12 cellular contexts compared by ENCODE assay signal in the genomic region with DNA sequence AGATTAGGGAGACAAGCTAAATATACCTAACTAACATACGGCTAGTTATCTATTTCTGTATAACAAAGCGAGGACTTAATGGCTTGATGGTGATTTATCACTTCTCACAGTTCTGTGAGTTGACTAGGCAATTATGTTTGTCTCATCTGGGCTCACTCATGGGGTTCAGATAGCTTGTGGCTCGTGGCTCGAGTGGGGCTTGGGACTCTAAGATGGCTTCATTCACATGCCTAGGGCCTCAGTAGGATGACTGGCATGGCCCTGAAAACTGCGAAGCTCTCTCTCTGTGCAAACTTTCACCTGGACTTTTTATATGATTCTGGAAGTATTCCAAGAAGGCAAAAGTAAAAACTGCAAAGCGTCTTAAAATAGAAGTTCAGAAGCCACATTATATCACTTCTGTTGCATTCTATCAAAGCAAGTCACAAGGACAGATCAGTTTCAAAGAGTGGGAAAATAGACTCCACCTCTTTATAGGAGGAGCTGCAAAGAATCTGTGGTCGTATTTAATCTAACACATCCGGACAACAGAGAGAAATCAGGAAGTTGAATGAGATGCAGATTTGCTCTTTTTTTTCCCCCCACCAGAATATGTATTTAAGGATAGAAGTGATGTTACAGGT.
DNase-seq lines count a peak whose midpoint lies in the region; ATAC-seq and TF ChIP-seq lines count a peak whose summit lies in the region.
"Had no signal": no experiment of that assay in that cellular context is flagged by ENCODE, and none has a peak within 500 bp of the region (broad histone marks: within the 10 kb centered on the region; RNA-seq: fewer than 3 reads in every experiment).

No MANE protein-coding gene starts in this region.

- H3K4me1 Mint-ChIP-seq in activated naive CD4-positive, alpha-beta T cell treated with anti-CD3 and anti-CD28 coated beads, Interleukin-2, amount 50 U/mL, for 24 hours = peaks cover 97% of the 10 kb centered on the region
- H3K4me1 Mint-ChIP-seq in effector memory CD8-positive, alpha-beta T cell (ENCODE audit: low read depth in 2 of 2) = peaks cover 52 to 66% of the 10 kb centered on the region in 2 donors
- H3K4me1 Mint-ChIP-seq: endodermal cell had no signal

- no peaks in the 10 kb centered on the region; the same call in 1 of the 2 replicates for H3K36me3 ChIP-seq in RWPE2 (ENCODE audit: low read depth)

- ATAC-seq in RWPE2 (ENCODE audit: low read depth) (no peak), HG03139 (IDR thresholded peaks at IDR 0.05; ENCODE audit: unreplicated experiment) (no peak), GM18520 (IDR thresholded peaks at IDR 0.05; ENCODE audit: unreplicated experiment) (no peak)
- ATAC-seq in effector memory CD8-positive, alpha-beta T cell (replicated peaks) = peak; percentile 91
- ATAC-seq in stimulated activated naive CD8-positive, alpha-beta T cell treated with anti-CD3 and anti-CD28 coated beads, Interleukin-15, Interleukin-2, amounts not matched to agents 100 U/mL and 50 U/mL, for 24 hours = peak; percentile 57

- H3K27ac Mint-ChIP-seq in activated naive CD4-positive, alpha-beta T cell treated with anti-CD3 and anti-CD28 coated beads, Interleukin-2, amount 50 U/mL, for 24 hours = peak overlapping the region; percentile 98
- peak overlapping the region; percentile 46 to 82 for H3K27ac Mint-ChIP-seq in effector memory CD8-positive, alpha-beta T cell
- H3K27ac Mint-ChIP-seq: endodermal cell had no signal

- DNase-seq in activated naive CD4-positive, alpha-beta T cell treated with Interleukin-2 at 50 U/mL for 16 hours = no peak
- no peak for DNase-seq in RWPE2 (ENCODE audit: low spot score)
- DNase-seq in effector memory CD8-positive, alpha-beta T cell = no peak
- DNase-seq in stimulated activated naive CD8-positive, alpha-beta T cell treated with anti-CD3 and anti-CD28 coated beads, Interleukin-15, Interleukin-2, amounts not matched to agents 100 U/mL and 50 U/mL, for 24 hours = no peak
- no peak for DNase-seq in occipital lobe (lab: John Stamatoyannopoulos, UW)
- DNase-seq: activated gamma-delta T cell, endodermal cell, NCI-H526 had no signal

- TF ChIP-seq CTCF in RWPE2 (IDR thresholded peaks at IDR 0.05; ENCODE audit: poor library complexity, severe bottlenecking) = no peak

- no peaks in the 10 kb centered on the region for H3K27me3 Mint-ChIP-seq in activated naive CD4-positive, alpha-beta T cell treated with anti-CD3 and anti-CD28 coated beads, Interleukin-2, amount 50 U/mL, for 24 hours
- H3K27me3 Mint-ChIP-seq in effector memory CD8-positive, alpha-beta T cell = no peaks in the 10 kb centered on the region

- peaks cover 70% of the 10 kb centered on the region for H3K4me1 ChIP-seq in RWPE2 (ENCODE audit: insufficient read depth, poor library complexity, severe bottlenecking)

- H3K9me3 ChIP-seq in RWPE2 (ENCODE audit: severe bottlenecking) = no peaks in the 10 kb centered on the region

- H3K27me3 ChIP-seq in RWPE2 (ENCODE audit: insufficient read depth, poor library complexity, severe bottlenecking) = no peaks in the 10 kb centered on the region

- no peak overlapping the region for H3K4me3 ChIP-seq in RWPE2 (ENCODE audit: severe bottlenecking)
- H3K4me3 ChIP-seq: skin epidermis had no signal

- H3K9me3 Mint-ChIP-seq in activated naive CD4-positive, alpha-beta T cell treated with anti-CD3 and anti-CD28 coated beads, Interleukin-2, amount 50 U/mL, for 24 hours = no peaks in the 10 kb centered on the region
- no peaks in the 10 kb centered on the region for H3K9me3 Mint-ChIP-seq in effector memory CD8-positive, alpha-beta T cell
- H3K9me3 Mint-ChIP-seq: endodermal cell had no signal

- peak overlapping the region; percentile 69 for H3K27ac ChIP-seq in RWPE2 (ENCODE audit: poor library complexity, severe bottlenecking)

- peaks cover 6% of the 10 kb centered on the region for H3K36me3 Mint-ChIP-seq in activated naive CD4-positive, alpha-beta T cell treated with anti-CD3 and anti-CD28 coated beads, Interleukin-2, amount 50 U/mL, for 24 hours
- peaks cover 5% of the 10 kb centered on the region for H3K36me3 Mint-ChIP-seq in effector memory CD8-positive, alpha-beta T cell (ENCODE audit: insufficient read depth)

- peak overlapping the region; percentile 70 for H3K4me3 Mint-ChIP-seq in activated naive CD4-positive, alpha-beta T cell treated with anti-CD3 and anti-CD28 coated beads, Interleukin-2, amount 50 U/mL, for 24 hours
- peak overlapping the region; percentile 17 to 70 for H3K4me3 Mint-ChIP-seq in effector memory CD8-positive, alpha-beta T cell
- H3K4me3 Mint-ChIP-seq: endodermal cell had no signal

Comparison
In these comparisons a context has a peak if more than half of its experiments do, and no peak if none do; other contexts are left out.
1. ATAC-seq: peak in effector memory CD8-positive, alpha-beta T cell (single experiment) and stimulated activated naive CD8-positive, alpha-beta T cell treated with anti-CD3 and anti-CD28 coated beads, Interleukin-15, Interleukin-2, amounts not matched to agents 100 U/mL and 50 U/mL, for 24 hours (single experiment); none in RWPE2 (single experiment), HG03139 (single experiment) and GM18520 (single experiment).